ENCODE assay signal across 8 cellular contexts in the genomic region with DNA sequence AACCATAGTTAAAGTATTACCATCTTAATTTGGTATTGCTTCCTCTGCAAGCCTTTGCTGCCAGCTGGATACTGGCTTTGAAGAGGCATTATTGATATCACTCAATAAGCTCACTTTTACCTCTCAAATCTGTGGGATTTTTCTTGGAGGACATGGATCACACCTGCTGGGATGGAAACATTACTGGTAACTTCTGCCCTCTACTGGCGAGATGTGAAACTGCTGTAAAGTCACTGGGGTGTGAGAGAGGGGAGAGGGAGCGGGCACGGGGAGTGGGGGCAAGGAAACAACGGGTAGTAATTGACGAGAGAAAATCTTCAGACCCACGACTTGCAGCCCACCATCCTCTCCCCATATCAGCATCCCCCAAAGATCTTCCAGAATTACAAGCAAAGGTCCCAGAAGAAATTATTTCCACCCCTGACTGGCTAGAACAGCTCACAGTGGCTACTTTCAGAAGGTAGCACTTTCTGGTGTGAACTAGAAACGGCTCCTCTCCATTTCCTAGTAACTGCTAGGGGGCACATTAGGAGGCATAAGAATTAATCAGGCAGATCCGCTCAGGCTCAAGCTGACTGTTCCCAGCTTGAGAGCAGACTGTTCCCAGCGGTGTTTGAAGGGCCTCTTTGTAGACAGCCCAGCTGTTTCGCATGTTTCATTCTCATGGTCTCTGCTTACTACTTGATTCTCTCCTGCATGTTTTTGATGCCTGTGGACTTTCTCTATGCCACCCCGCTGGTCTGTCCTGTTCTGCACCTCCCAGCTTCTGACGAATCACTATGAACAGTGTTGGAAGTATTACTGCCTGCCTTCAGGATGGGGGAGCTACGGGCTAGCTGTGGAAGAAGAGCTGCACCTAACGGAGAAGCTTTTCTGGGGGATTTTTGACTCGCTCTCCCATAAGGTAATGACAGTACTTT.
DNase-seq lines count a peak whose midpoint lies in the region; ATAC-seq and TF ChIP-seq lines count a peak whose summit lies in the region.

No MANE protein-coding gene starts in this region.

- TF ChIP-seq EP300 in gastroesophageal sphincter (IDR thresholded peaks at IDR 0.05): no peak

- H3K27me3 ChIP-seq in gastroesophageal sphincter: no peaks in the 10 kb centered on the region
- H3K27me3 ChIP-seq in prostate gland (replicated peaks; ENCODE audit: insufficient read depth): no peaks in the 10 kb centered on the region

- TF ChIP-seq POLR2A in gastroesophageal sphincter (IDR thresholded peaks at IDR 0.05) (no peak), prostate gland (IDR thresholded peaks at IDR 0.05) (no peak)

- ATAC-seq in gastroesophageal sphincter (no peak), HG02884 (IDR thresholded peaks at IDR 0.05; ENCODE audit: unreplicated experiment) (no peak)

- peak; percentile 17 for DNase-seq in activated naive CD4-positive, alpha-beta T cell treated with Interleukin-2 at 50 U/mL for 16 hours
- no peak for DNase-seq in activated naive CD4-positive, alpha-beta T cell (lab: John Stamatoyannopoulos, UW)
- DNase-seq in NCI-H146 (lab: John Stamatoyannopoulos, UW): peak; percentile 3
- DNase-seq in activated CD8-positive, alpha-beta memory T cell treated with anti-CD3 and anti-CD28 coated beads for 24 hours: peak; percentile 65
- DNase-seq in prostate gland (ENCODE audit: low spot score): peak; percentile 25
- DNase-seq in coronary artery (ENCODE audit: low spot score): no peak

- H3K4me1 ChIP-seq in gastroesophageal sphincter: peaks cover 0 to 15% (median 0%) of the 10 kb centered on the region in 3 donors
- no peaks in the 10 kb centered on the region for H3K4me1 ChIP-seq in prostate gland (replicated peaks)

- no peaks in the 10 kb centered on the region for H3K36me3 ChIP-seq in gastroesophageal sphincter
- H3K36me3 ChIP-seq in prostate gland: no peaks in the 10 kb centered on the region

- peak in 3 of 4 experiments; percentile 32 to 74 (median 41) for TF ChIP-seq CTCF in gastroesophageal sphincter (IDR thresholded peaks at IDR 0.05)
- peak in 3 of 4 experiments; percentile 45 to 65 (median 59) for TF ChIP-seq CTCF in prostate gland (IDR thresholded peaks at IDR 0.05)
- TF ChIP-seq CTCF in coronary artery (IDR thresholded peaks at IDR 0.05): no peak

- intact Hi-C loops in prostate gland (cut with DNase I): loop anchor here (10.0 kb wide), 1 partner anchor 227 kb away; the partner anchor contains the start of gene CHRM5

- H3K9me3 ChIP-seq in gastroesophageal sphincter (no peaks in the 10 kb centered on the region), prostate gland (no peaks in the 10 kb centered on the region)

- WGBS in gastroesophageal sphincter (ENCODE audit: low coverage in 1 of 2), 2 donors: 41 to 71% methylated on average over 10 to 11 of the region's 15 CpGs
- 39% methylated on average over 15 of the region's 15 CpGs for WGBS in prostate gland

- H3K4me3 ChIP-seq in gastroesophageal sphincter (no peak overlapping the region), prostate gland (no peak overlapping the region), coronary artery (no peak overlapping the region)

- no peak overlapping the region for H3K27ac ChIP-seq in gastroesophageal sphincter
- no peak overlapping the region for H3K27ac ChIP-seq in prostate gland
- H3K27ac ChIP-seq in coronary artery: no peak overlapping the region

Comparison
In these comparisons a context has a peak if more than half of its experiments do, and no peak if none do; other contexts are left out.
1. DNase-seq: peak in activated naive CD4-positive, alpha-beta T cell treated with Interleukin-2 at 50 U/mL for 16 hours (single experiment), NCI-H146 (single experiment), activated CD8-positive, alpha-beta memory T cell treated with anti-CD3 and anti-CD28 coated beads for 24 hours (single experiment) and prostate gland (single experiment); none in activated naive CD4-positive, alpha-beta T cell (0 of 4) and coronary artery (single experiment).